1 cellular context compared by ENCODE assay signal in genomic region chr3:187919535-187919934, GRCh38.
TF ChIP-seq lines count a peak whose summit lies in the region.

No MANE protein-coding gene starts in this region.

TF ChIP-seq in SK-N-SH, 30 proteins besides CTCF, POLR2A, EP300 and RAD21 (continued from another document):
- TF ChIP-seq ZBTB33 (IDR thresholded peaks at IDR 0.05; ENCODE audit: borderline replicate concordance, low read depth) (no peak), FOXM1 (IDR thresholded peaks at IDR 0.05; ENCODE audit: low read depth) (no peak)
